Comparison of ENCODE assay signal across 8 cellular contexts in genomic region chr20:58389324-58389967, GRCh38. TPM values are rescaled to one million over a fixed set of nuclear protein-coding genes. Genes with fewer than 3 reads are reported as not detected.
DNase-seq lines count a peak whose midpoint lies in the region; ATAC-seq and TF ChIP-seq lines count a peak whose summit lies in the region.

No MANE protein-coding gene starts in this region.

- peak overlapping the region; percentile 95 for H3K4me3 Mint-ChIP-seq in activated naive CD8-positive, alpha-beta T cell treated with anti-CD3 and anti-CD28 coated beads, Interleukin-2, amount 50 U/mL, for 24 hours

- H3K9me3 Mint-ChIP-seq in activated naive CD8-positive, alpha-beta T cell treated with anti-CD3 and anti-CD28 coated beads, Interleukin-2, amount 50 U/mL, for 24 hours: no peaks in the 10 kb centered on the region

- peaks cover 0 to 4% (median 0%) of the 10 kb centered on the region in 3 donors for H3K9me3 ChIP-seq in gastrocnemius medialis

- TF ChIP-seq POLR2A in gastrocnemius medialis (IDR thresholded peaks at IDR 0.05): no peak

- H3K4me1 ChIP-seq in gastrocnemius medialis: peaks cover 43 to 47% of the 10 kb centered on the region in 2 donors

- peak overlapping the region; percentile 76 to 90 (median 87) for H3K4me3 ChIP-seq in gastrocnemius medialis

- DNase-seq in activated CD8-positive, alpha-beta memory T cell treated with anti-CD3 and anti-CD28 coated beads, Interleukin-2, amount 50 U/mL, for 48 hours: peak; percentile 75
- no peak for DNase-seq in activated CD8-positive, alpha-beta memory T cell treated with anti-CD3 and anti-CD28 coated beads, Interleukin-2, amount 50 U/mL, for 4 hours
- peak; percentile 37 for DNase-seq in HEK293T (ENCODE audit: extremely low spot score)
- peak; percentile 56 for DNase-seq in M059J (ENCODE audit: low read depth)
- DNase-seq in activated naive CD8-positive, alpha-beta T cell treated with anti-CD3 and anti-CD28 coated beads, Interleukin-2, amount 50 U/mL, for 24 hours: peak; percentile 41
- DNase-seq in hepatic stellate cell (ENCODE audit: low spot score): peak; percentile 42
- peak; percentile 4 to 19 for DNase-seq in gastrocnemius medialis
- DNase-seq in midbrain (lab: John Stamatoyannopoulos, UW): no peak

- intact Hi-C loops in gastrocnemius medialis (cut with DNase I; ENCODE audit: low total_unique reads): loop anchor here (1.0 to 5.0 kb wide), 4 partner anchors 19 to 80 kb away; partner anchors contain the start of gene RAB22A

- peaks cover 41% of the 10 kb centered on the region for H3K4me1 Mint-ChIP-seq in activated naive CD8-positive, alpha-beta T cell treated with anti-CD3 and anti-CD28 coated beads, Interleukin-2, amount 50 U/mL, for 24 hours

- peak; percentile 47 for ATAC-seq in activated naive CD8-positive, alpha-beta T cell treated with anti-CD3 and anti-CD28 coated beads, Interleukin-2, amount 50 U/mL, for 24 hours
- ATAC-seq in gastrocnemius medialis: peak; percentile 61 to 67

- POLR2A ChIA-PET in HEK293T (lab: Yijun Ruan, JAX): interaction anchor here (0.7 to 2.2 kb wide), 15 partner anchors 9 to 262 kb away, joined by 3 to 15 read pairs (median 4); partner anchors contain the start of gene STX16

- in situ Hi-C loops in gastrocnemius medialis (cut with MboI; ENCODE audit: low sequenced_read_pairs in 4 of 4): no loop called here

- H3K36me3 Mint-ChIP-seq in activated naive CD8-positive, alpha-beta T cell treated with anti-CD3 and anti-CD28 coated beads, Interleukin-2, amount 50 U/mL, for 24 hours (ENCODE audit: low read depth): peaks cover 38% of the 10 kb centered on the region

- peak overlapping the region; percentile 94 for H3K27ac Mint-ChIP-seq in activated naive CD8-positive, alpha-beta T cell treated with anti-CD3 and anti-CD28 coated beads, Interleukin-2, amount 50 U/mL, for 24 hours

- peak overlapping the region; percentile 94 to 97 (median 96) for H3K27ac ChIP-seq in gastrocnemius medialis

- peaks cover 0 to 6% of the 10 kb centered on the region in 2 donors for H3K36me3 ChIP-seq in gastrocnemius medialis

- TF ChIP-seq CTCF in gastrocnemius medialis (IDR thresholded peaks at IDR 0.05 in 4 of 5, conservative IDR thresholded peaks at IDR 0.05 in 1 of 5): no peak

- CTCF ChIA-PET in HEK293T (lab: Yijun Ruan, JAX): no interaction called here

- peaks cover 3% of the 10 kb centered on the region for H3K27me3 Mint-ChIP-seq in activated naive CD8-positive, alpha-beta T cell treated with anti-CD3 and anti-CD28 coated beads, Interleukin-2, amount 50 U/mL, for 24 hours

- no peaks in the 10 kb centered on the region for H3K27me3 ChIP-seq in gastrocnemius medialis

TF ChIP-seq in HEK293T, 16 proteins besides CTCF, POLR2A, EP300 and RAD21:
- TF ChIP-seq ZNF384 (IDR thresholded peaks at IDR 0.05) (no peak), LEF1 (IDR thresholded peaks at IDR 0.05; ENCODE audit: borderline replicate concordance) (no peak), L3MBTL2 (conservative IDR thresholded peaks at IDR 0.05) (no peak), TARDBP (IDR thresholded peaks at IDR 0.05) (no peak), NFRKB (IDR thresholded peaks at IDR 0.05) (no peak), BHLHE40 (IDR thresholded peaks at IDR 0.05; ENCODE audit: borderline replicate concordance) (no peak), ELF4 (IDR thresholded peaks at IDR 0.05) (no peak), HDGF (IDR thresholded peaks at IDR 0.05; ENCODE audit: borderline replicate concordance) (no peak)

RNA-seq across cellular contexts. Expression of gene VAPB, which starts 0.4 kb away (rescaled TPM):
- 20.6 and 34.7 TPM in 2 replicates for total RNA-seq in M059J (2014; rRNA removed; shearing (Covaris generic))
- total RNA-seq in gastrocnemius medialis: 10 to 100 TPM; 30.4 to 37.7 (median 32.8) TPM

Comparison
In these comparisons a context has a peak if more than half of its experiments do, and no peak if none do; other contexts are left out.
1. DNase-seq: peak in activated CD8-positive, alpha-beta memory T cell treated with anti-CD3 and anti-CD28 coated beads, Interleukin-2, amount 50 U/mL, for 48 hours (single experiment), HEK293T (single experiment), M059J (single experiment), activated naive CD8-positive, alpha-beta T cell treated with anti-CD3 and anti-CD28 coated beads, Interleukin-2, amount 50 U/mL, for 24 hours (single experiment), hepatic stellate cell (single experiment) and gastrocnemius medialis (2 of 2); none in activated CD8-positive, alpha-beta memory T cell treated with anti-CD3 and anti-CD28 coated beads, Interleukin-2, amount 50 U/mL, for 4 hours (single experiment) and midbrain (single experiment).